11 cellular contexts compared by ENCODE assay signal in genomic region chr12:11863988-11864387, GRCh38.
DNase-seq lines count a peak whose midpoint lies in the region; ATAC-seq, FAIRE-seq and TF ChIP-seq lines count a peak whose summit lies in the region.
"Had no signal": no experiment of that assay in that cellular context is flagged by ENCODE, and none has a peak within 500 bp of the region (broad histone marks: within the 10 kb centered on the region; RNA-seq: fewer than 3 reads in every experiment).

No MANE protein-coding gene starts in this region.

- H3K36me3 ChIP-seq in endothelial cell of umbilical vein (ENCODE audit: control insufficient read depth in 2 of 2, extremely low read depth in 1 of 2, insufficient read depth in 2 of 2, low read length in 2 of 2) = peaks cover 0 to 10% of the 10 kb centered on the region in 2 experiments
- no peaks in the 10 kb centered on the region for H3K36me3 ChIP-seq in muscle layer of colon (ENCODE audit: insufficient read depth, low read length)
- H3K36me3 ChIP-seq in thoracic aorta = no peaks in the 10 kb centered on the region

- H3K27me3 ChIP-seq in endothelial cell of umbilical vein (ENCODE audit: control insufficient read depth in 2 of 2, insufficient read depth in 2 of 2, low read length in 2 of 2) (no peaks in the 10 kb centered on the region), muscle layer of colon (ENCODE audit: control insufficient read depth in 1 of 2, insufficient read depth in 2 of 2, low read length in 2 of 2) (no peaks in the 10 kb centered on the region), thoracic aorta (replicated peaks; ENCODE audit: insufficient read depth) (no peaks in the 10 kb centered on the region)

- CTCF ChIA-PET in endothelial cell of umbilical vein (lab: Charles Lee) = interaction anchor here (0.9 to 2.5 kb wide), 8 partner anchors 8 to 169 kb away, joined by 3 to 9 read pairs (median 4); no protein-coding TSS in a partner anchor

- H3K9me3 ChIP-seq in endothelial cell of umbilical vein (replicated peaks; ENCODE audit: control insufficient read depth, insufficient read depth, low read length) = no peaks in the 10 kb centered on the region
- no peaks in the 10 kb centered on the region for H3K9me3 ChIP-seq in muscle layer of colon (ENCODE audit: low read length)
- peaks cover 7% of the 10 kb centered on the region for H3K9me3 ChIP-seq in thoracic aorta

- H3K79me2 ChIP-seq in endothelial cell of umbilical vein (ENCODE audit: control insufficient read depth, insufficient read depth, low read length) = peaks cover 10% of the 10 kb centered on the region

- H3K9me1 ChIP-seq in endothelial cell of umbilical vein (replicated peaks; ENCODE audit: control insufficient read depth, extremely low read depth, insufficient read depth, low read length) = no peaks in the 10 kb centered on the region

- H3K4me1 ChIP-seq in endothelial cell of umbilical vein (ENCODE audit: control insufficient read depth, extremely low read depth, insufficient read depth, low read length) = peaks cover 42% of the 10 kb centered on the region
- peaks cover 48% of the 10 kb centered on the region for H3K4me1 ChIP-seq in muscle layer of colon (ENCODE audit: insufficient read depth, low read length)
- peaks cover 31 to 50% of the 10 kb centered on the region in 2 donors for H3K4me1 ChIP-seq in thoracic aorta (ENCODE audit: control insufficient read depth in 1 of 2, low read depth in 2 of 2)
- H3K4me1 ChIP-seq: A549 had no signal

- TF ChIP-seq POLR2A in endothelial cell of umbilical vein (IDR thresholded peaks at IDR 0.05; ENCODE audit: low read depth, low read length) = no peak

- H3K4me2 ChIP-seq in endothelial cell of umbilical vein (ENCODE audit: insufficient read depth, low read length) = peak overlapping the region; percentile 83
- H3K4me2 ChIP-seq: A549 had no signal

- H2AFZ ChIP-seq in endothelial cell of umbilical vein (ENCODE audit: low read depth, low read length) = no peak overlapping the region

- FAIRE-seq in endothelial cell of umbilical vein (lab: Jason Lieb, UNC) = peak; percentile 95
- FAIRE-seq: A549 had no signal

- peaks cover 29% of the 10 kb centered on the region for H3K4me1 Mint-ChIP-seq in T-helper 1 cell treated with Interleukin-12 subunit alpha and Interleukin-12 subunit beta and Interleukin-4 antibody, amounts not matched to agents 30 μg/mL and 1 μg/mL, for 36 hours (ENCODE audit: low read depth)

- dilution Hi-C loops in endothelial cell of umbilical vein (cut with MboI; ENCODE audit: extremely low pct_ligation_motif_present, low sequenced_read_pairs) = no loop called here

- H3K4me3 ChIP-seq in endothelial cell of umbilical vein (replicated peaks in 1 of 3; ENCODE audit: insufficient read depth in 1 of 3, low read depth in 1 of 3, low read length in 3 of 3) (no peak overlapping the region), muscle layer of colon (ENCODE audit: low read depth in 1 of 2, low read length in 2 of 2) (no peak overlapping the region), thoracic aorta (peak overlapping the region; percentile 27)
- H3K4me3 ChIP-seq: A549 had no signal

- peak overlapping the region; percentile 98 for H3K27ac ChIP-seq in endothelial cell of umbilical vein (ENCODE audit: insufficient read depth, low read depth, low read length)
- peak overlapping the region; percentile 83 for H3K27ac ChIP-seq in muscle layer of colon (ENCODE audit: low read depth, low read length)
- peak overlapping the region; percentile 90 for H3K27ac ChIP-seq in thoracic aorta
- H3K27ac ChIP-seq: A549 had no signal

- H3K9ac ChIP-seq in endothelial cell of umbilical vein (replicated peaks; ENCODE audit: extremely low read depth, insufficient read depth, low read length) = peak overlapping the region; percentile 82
- H3K9ac ChIP-seq in muscle layer of colon (ENCODE audit: low read length) = peak overlapping the region; percentile 7

- H3K9me3 Mint-ChIP-seq in T-helper 1 cell treated with Interleukin-12 subunit alpha and Interleukin-12 subunit beta and Interleukin-4 antibody, amounts not matched to agents 30 μg/mL and 1 μg/mL, for 36 hours = peaks cover 15% of the 10 kb centered on the region

- no peak for DNase-seq in T-helper 1 cell
- DNase-seq in endothelial cell of umbilical vein (ENCODE audit: low read depth, low spot score) = peak; percentile 89
- DNase-seq in thoracic aorta (ENCODE audit: low spot score) = no peak
- DNase-seq in AG08396 (ENCODE audit: low spot score) = no peak
- DNase-seq: GDM1, NCI-H510A had no signal

- H4K20me1 ChIP-seq in endothelial cell of umbilical vein (replicated peaks; ENCODE audit: control insufficient read depth, extremely low read depth, insufficient read depth, low read length) = no peaks in the 10 kb centered on the region

- BruUV-seq in endothelial cell of umbilical vein (replicated peaks; lab: Mats Ljungman, UMichigan) = no TSS peak

- H3K36me3 Mint-ChIP-seq in T-helper 1 cell treated with Interleukin-12 subunit alpha and Interleukin-12 subunit beta and Interleukin-4 antibody, amounts not matched to agents 30 μg/mL and 1 μg/mL, for 36 hours (ENCODE audit: low read depth) = peaks cover 69% of the 10 kb centered on the region

- no peaks in the 10 kb centered on the region for H3K27me3 Mint-ChIP-seq in T-helper 1 cell treated with Interleukin-12 subunit alpha and Interleukin-12 subunit beta and Interleukin-4 antibody, amounts not matched to agents 30 μg/mL and 1 μg/mL, for 36 hours (ENCODE audit: low read depth)

- no peak overlapping the region for H3K4me3 Mint-ChIP-seq in T-helper 1 cell treated with Interleukin-12 subunit alpha and Interleukin-12 subunit beta and Interleukin-4 antibody, amounts not matched to agents 30 μg/mL and 1 μg/mL, for 36 hours

- TF ChIP-seq CTCF in endothelial cell of umbilical vein (IDR thresholded peaks at IDR 0.05; ENCODE audit: extremely low read depth in 1 of 2, insufficient read depth in 1 of 2, low read depth in 1 of 2, low read length in 2 of 2) (no peak), thoracic aorta (IDR thresholded peaks at IDR 0.05) (no peak)

- POLR2A ChIA-PET in endothelial cell of umbilical vein (lab: Charles Lee) = no interaction called here

- ATAC-seq in thoracic aorta (ENCODE audit: insufficient number of reproducible peaks, low FRiP score, low read depth) (no peak), HG03432 (IDR thresholded peaks at IDR 0.05; ENCODE audit: unreplicated experiment) (no peak), GM21367 (IDR thresholded peaks at IDR 0.05; ENCODE audit: unreplicated experiment) (no peak)
- ATAC-seq: A549 had no signal

- H3K27ac Mint-ChIP-seq in T-helper 1 cell treated with Interleukin-12 subunit alpha and Interleukin-12 subunit beta and Interleukin-4 antibody, amounts not matched to agents 30 μg/mL and 1 μg/mL, for 36 hours = peak overlapping the region; percentile 3

- intact Hi-C loops in endothelial cell of umbilical vein (cut with micrococcal nuclease) = loop anchor here (1.0 to 5.0 kb wide), 7 partner anchors 14 to 212 kb away; no protein-coding TSS in a partner anchor

TF ChIP-seq in endothelial cell of umbilical vein, 7 proteins besides CTCF, POLR2A, EP300 and RAD21:
- TF ChIP-seq MYC (IDR thresholded peaks at IDR 0.05; ENCODE audit: low read depth, low read length) (no peak), EZH2 (IDR thresholded peaks at IDR 0.05; ENCODE audit: borderline replicate concordance, low read depth, low read length, severe bottlenecking) (no peak), MAX (IDR thresholded peaks at IDR 0.05; ENCODE audit: insufficient read depth, insufficient read length) (no peak), FOS (IDR thresholded peaks at IDR 0.05; ENCODE audit: borderline replicate concordance, insufficient read depth, low read length) (peak; percentile 33), POLR2AphosphoS5 (IDR thresholded peaks at IDR 0.05; ENCODE audit: insufficient read depth, low read depth, low read length) (peak; percentile 55), GATA2 (IDR thresholded peaks at IDR 0.05; ENCODE audit: insufficient read depth, insufficient read length, low read depth, low read length) (peak; percentile 82), JUN (IDR thresholded peaks at IDR 0.05; ENCODE audit: borderline replicate concordance, insufficient read depth, insufficient read length, low read depth) (peak; percentile 58)
